9 cellular contexts compared by ENCODE assay signal in genomic region chr17:62869885-62870580, GRCh38.
DNase-seq lines count a peak whose midpoint lies in the region; FAIRE-seq and TF ChIP-seq lines count a peak whose summit lies in the region.
"Had no signal": no experiment of that assay in that cellular context is flagged by ENCODE, and none has a peak within 500 bp of the region (broad histone marks: within the 10 kb centered on the region; RNA-seq: fewer than 3 reads in every experiment).

No MANE protein-coding gene starts in this region.

- WGBS in transverse colon (ENCODE audit: low coverage in 1 of 2), 2 donors = 35 to 53% methylated on average over 4 to 7 of the region's 7 CpGs

- TF ChIP-seq CTCF in transverse colon (IDR thresholded peaks at IDR 0.05) = no peak

- no peaks in the 10 kb centered on the region for H3K4me1 ChIP-seq in transverse colon

- H3K9me3 ChIP-seq in transverse colon = no peaks in the 10 kb centered on the region

- H3K27ac ChIP-seq in transverse colon = no peak overlapping the region

- TF ChIP-seq EP300 in transverse colon (IDR thresholded peaks at IDR 0.05; ENCODE audit: low read depth) = no peak

- H3K27me3 ChIP-seq in transverse colon = peaks cover 3% of the 10 kb centered on the region

- H3K36me3 ChIP-seq in transverse colon = no peaks in the 10 kb centered on the region

- TF ChIP-seq POLR2A in transverse colon (IDR thresholded peaks at IDR 0.05) = no peak

- in situ Hi-C loops in transverse colon (cut with MboI; ENCODE audit: low pct_ligation_motif_present in 1 of 4, low pct_unique_long_range_greater_than_20kb in 1 of 4, low sequenced_read_pairs in 3 of 4) = no loop called here

- no peak for FAIRE-seq in RCC 7860 (lab: Jason Lieb, UNC)
- FAIRE-seq in urothelium cell line (lab: Jason Lieb, UNC) = no peak

- intact Hi-C loops in transverse colon (cut with DNase I; ENCODE audit: low total_unique reads) = no loop called here

- DNase-seq in NCI-H2196 (lab: John Stamatoyannopoulos, UW; ENCODE audit: unreplicated experiment) = peak; percentile 47
- DNase-seq in NCI-H2196 treated with DMSO at 0.1 percent for 48 hours (lab: John Stamatoyannopoulos, UW; ENCODE audit: unreplicated experiment) = no peak
- DNase-seq in RCC 7860 (ENCODE audit: low spot score) = peak; percentile 13
- DNase-seq in fibroblast of the conjunctiva (ENCODE audit: low read depth) = peak; percentile 70
- DNase-seq in superior temporal gyrus (ENCODE audit: extremely low spot score) = peak; percentile 68
- DNase-seq in transverse colon = no peak
- no peak for DNase-seq in urothelium cell line (ENCODE audit: low spot score)
- no peak for DNase-seq in AML-193 (lab: John Stamatoyannopoulos, UW)
- DNase-seq: activated CD4-positive, alpha-beta memory T cell treated with anti-CD3 and anti-CD28 coated beads for 36 hours had no signal

- H3K4me3 ChIP-seq in transverse colon = no peak overlapping the region

Comparison
In these comparisons a context has a peak if more than half of its experiments do, and no peak if none do; other contexts are left out.
1. DNase-seq: peak in NCI-H2196 (single experiment), RCC 7860 (single experiment), fibroblast of the conjunctiva (single experiment) and superior temporal gyrus (single experiment); none in NCI-H2196 treated with DMSO at 0.1 percent for 48 hours (single experiment), transverse colon (single experiment), urothelium cell line (single experiment) and AML-193 (0 of 2).